In genomic region chr1:166167395-166167922, GRCh38 we compare ENCODE assay signal across 8 cellular contexts. TPM values are rescaled to one million over a fixed set of nuclear protein-coding genes. Genes with fewer than 3 reads are reported as not detected.
DNase-seq lines count a peak whose midpoint lies in the region; ATAC-seq and FAIRE-seq lines count a peak whose summit lies in the region.

No MANE protein-coding gene starts in this region.

- in situ Hi-C loops in ACHN (cut with HindIII; ENCODE audit: low pct_ligation_motif_present, low pct_unique_long_range_greater_than_20kb, low sequenced_read_pairs): no loop called here

- peak; percentile 6 for DNase-seq in ACHN
- no peak for DNase-seq in H7
- no peak for DNase-seq in adipocyte (ENCODE audit: low read depth)
- DNase-seq in stimulated activated naive B cell treated with anti-CD40 and anti-IgM and Interleukin-4, amounts not matched to agents 10 μg/mL and 1 μg/mL and 100 μg/mL, for 72 hours: no peak
- no peak for DNase-seq in stimulated activated CD8-positive, alpha-beta memory T cell treated with anti-CD3 and anti-CD28 coated beads, Interleukin-4, amount 100 ng/mL, for 48 hours
- no peak for DNase-seq in H4 (ENCODE audit: low spot score)
- no peak for DNase-seq in effector memory CD8-positive, alpha-beta T cell

- peaks cover 0 to 2% of the 10 kb centered on the region in 2 donors for H3K9me3 Mint-ChIP-seq in stimulated activated naive B cell treated with anti-CD40 and anti-IgM and Interleukin-4, amounts not matched to agents 10 μg/mL and 1 μg/mL and 100 μg/mL, for 72 hours
- H3K9me3 Mint-ChIP-seq in effector memory CD8-positive, alpha-beta T cell: no peaks in the 10 kb centered on the region

- H3K4me3 ChIP-seq in H7 (ENCODE audit: insufficient read depth, low read depth, low read length) (peak overlapping the region; percentile 54), adipocyte (ENCODE audit: low read length) (peak overlapping the region; percentile 79)

- H3K4me3 Mint-ChIP-seq in stimulated activated naive B cell treated with anti-CD40 and anti-IgM and Interleukin-4, amounts not matched to agents 10 μg/mL and 1 μg/mL and 100 μg/mL, for 72 hours: peak overlapping the region; percentile 78
- H3K4me3 Mint-ChIP-seq in effector memory CD8-positive, alpha-beta T cell: peak overlapping the region in 1 of 2 donors; percentile 34

- H3K27me3 ChIP-seq in H7 (ENCODE audit: control insufficient read depth, insufficient read depth, low read length) (peaks cover 33% of the 10 kb centered on the region), adipocyte (replicated peaks; ENCODE audit: control insufficient read depth, insufficient read depth, low read length) (peaks cover 13% of the 10 kb centered on the region)

- H3K9me3 ChIP-seq in adipocyte (ENCODE audit: control insufficient read depth, low read length): no peaks in the 10 kb centered on the region

- peak; percentile 85 for FAIRE-seq in islet of Langerhans (lab: Jason Lieb, UNC)

- H3K4me1 Mint-ChIP-seq in stimulated activated naive B cell treated with anti-CD40 and anti-IgM and Interleukin-4, amounts not matched to agents 10 μg/mL and 1 μg/mL and 100 μg/mL, for 72 hours: peaks cover 25 to 38% of the 10 kb centered on the region in 2 donors
- peaks cover 6 to 7% of the 10 kb centered on the region in 2 donors for H3K4me1 Mint-ChIP-seq in effector memory CD8-positive, alpha-beta T cell (ENCODE audit: low read depth in 2 of 2)

- peak overlapping the region; percentile 70 for H3K9ac ChIP-seq in adipocyte (ENCODE audit: low read length)

- peaks cover 5% of the 10 kb centered on the region for H3K4me1 ChIP-seq in adipocyte (ENCODE audit: control insufficient read depth, insufficient read depth, low read length)

- H3K36me3 ChIP-seq in H7 (replicated peaks; ENCODE audit: control insufficient read depth, insufficient read depth, low read length): no peaks in the 10 kb centered on the region
- H3K36me3 ChIP-seq in adipocyte (ENCODE audit: control insufficient read depth, insufficient read depth, low read length, severe bottlenecking): no peaks in the 10 kb centered on the region

- no peaks in the 10 kb centered on the region for H3K36me3 Mint-ChIP-seq in stimulated activated naive B cell treated with anti-CD40 and anti-IgM and Interleukin-4, amounts not matched to agents 10 μg/mL and 1 μg/mL and 100 μg/mL, for 72 hours
- no peaks in the 10 kb centered on the region for H3K36me3 Mint-ChIP-seq in effector memory CD8-positive, alpha-beta T cell (ENCODE audit: insufficient read depth)

- no peak overlapping the region for H3K27ac Mint-ChIP-seq in stimulated activated naive B cell treated with anti-CD40 and anti-IgM and Interleukin-4, amounts not matched to agents 10 μg/mL and 1 μg/mL and 100 μg/mL, for 72 hours
- no peak overlapping the region for H3K27ac Mint-ChIP-seq in effector memory CD8-positive, alpha-beta T cell

- H3K27me3 Mint-ChIP-seq in stimulated activated naive B cell treated with anti-CD40 and anti-IgM and Interleukin-4, amounts not matched to agents 10 μg/mL and 1 μg/mL and 100 μg/mL, for 72 hours: peaks cover 40 to 55% of the 10 kb centered on the region in 2 donors
- H3K27me3 Mint-ChIP-seq in effector memory CD8-positive, alpha-beta T cell: peaks cover 40 to 47% of the 10 kb centered on the region in 2 donors

- ATAC-seq in stimulated activated naive B cell treated with anti-CD40 and anti-IgM and Interleukin-4, amounts not matched to agents 10 μg/mL and 1 μg/mL and 100 μg/mL, for 72 hours (replicated peaks): no peak
- no peak for ATAC-seq in effector memory CD8-positive, alpha-beta T cell (replicated peaks)

RNA-seq across cellular contexts. Expression of gene FAM78B, which starts 0.7 kb away (rescaled TPM):
- 2.3 and 4.5 TPM in 2 replicates for total RNA-seq in H7 (2014; rRNA removed; shearing (Covaris generic))
- 0.31 and 0.72 TPM in 2 replicates for total RNA-seq in H4 (2014; rRNA removed; shearing (Covaris generic))
